In the genomic region with DNA sequence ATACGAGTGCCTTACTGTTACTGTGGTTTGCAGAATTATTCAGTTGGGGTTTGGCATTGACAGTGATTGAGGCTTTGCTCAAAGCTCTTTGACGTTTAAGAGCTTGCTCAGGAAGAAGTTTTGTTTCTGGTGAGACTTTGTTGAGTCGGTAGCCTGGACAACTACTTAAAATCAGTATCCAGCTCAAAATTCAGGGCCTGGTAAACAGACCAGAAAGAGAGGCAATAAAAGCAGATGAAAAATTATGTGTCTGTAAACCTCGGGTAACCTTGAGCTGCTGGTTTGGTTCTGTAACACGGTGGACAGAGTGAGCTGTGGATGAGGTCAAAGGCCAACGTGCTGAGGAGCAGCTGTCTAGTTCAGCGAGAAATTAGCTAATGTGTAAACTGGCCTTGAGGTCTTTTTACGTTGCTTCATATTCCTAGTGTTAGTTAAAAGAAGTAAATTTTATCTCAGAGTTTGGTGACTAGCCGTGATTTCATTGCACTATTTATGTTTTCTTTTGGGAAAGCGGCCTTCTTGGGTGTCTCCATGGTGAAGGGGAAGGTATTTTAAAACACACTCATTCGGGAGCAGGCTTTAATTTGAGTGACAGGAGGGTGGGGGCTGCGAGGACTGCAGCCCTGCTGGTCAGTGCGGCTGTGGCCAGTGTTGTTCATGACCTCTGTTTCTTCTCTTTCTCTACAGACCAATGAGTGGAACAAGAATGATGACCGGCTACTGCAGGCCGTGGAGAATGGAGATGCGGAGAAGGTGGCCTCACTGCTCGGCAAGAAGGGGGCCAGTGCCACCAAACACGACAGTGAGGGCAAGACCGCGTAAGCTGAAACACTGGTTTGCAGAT, we compare ENCODE assay signal across 1 cellular context.
A peak's percentile ranks its signal among the peaks of the same experiment; 100 is the strongest.
TF ChIP-seq lines count a peak whose summit lies in the region.

No MANE protein-coding gene starts in this region.

TF ChIP-seq in HepG2, 621 proteins besides CTCF, POLR2A, EP300 and RAD21 (continued from another document and continues in another):
- TF ChIP-seq, protein P1, sequence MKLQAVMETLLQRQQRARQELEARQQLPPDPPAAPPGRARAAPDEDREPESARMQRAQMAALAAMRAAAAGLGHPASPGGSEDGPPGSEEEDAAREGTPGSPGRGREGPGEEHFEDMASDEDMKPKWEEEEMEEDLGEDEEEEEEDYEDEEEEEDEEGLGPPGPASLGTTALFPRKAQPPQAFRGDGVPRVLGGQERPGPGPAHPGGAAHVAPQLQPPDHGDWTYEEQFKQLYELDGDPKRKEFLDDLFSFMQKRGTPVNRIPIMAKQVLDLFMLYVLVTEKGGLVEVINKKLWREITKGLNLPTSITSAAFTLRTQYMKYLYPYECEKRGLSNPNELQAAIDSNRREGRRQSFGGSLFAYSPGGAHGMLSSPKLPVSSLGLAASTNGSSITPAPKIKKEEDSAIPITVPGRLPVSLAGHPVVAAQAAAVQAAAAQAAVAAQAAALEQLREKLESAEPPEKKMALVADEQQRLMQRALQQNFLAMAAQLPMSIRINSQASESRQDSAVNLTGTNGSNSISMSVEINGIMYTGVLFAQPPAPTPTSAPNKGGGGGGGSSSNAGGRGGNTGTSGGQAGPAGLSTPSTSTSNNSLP (IDR thresholded peaks at IDR 0.05; ENCODE audit: low read depth, low read length) = peak; percentile 58; the same call in 1 of the 2 replicates
- TF ChIP-seq, protein P2, sequence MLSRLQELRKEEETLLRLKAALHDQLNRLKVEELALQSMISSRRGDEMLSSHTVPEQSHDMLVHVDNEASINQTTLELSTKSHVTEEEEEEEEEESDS (CRISPR knock-in tag; IDR thresholded peaks at IDR 0.05; ENCODE audit: borderline replicate concordance) = no peak
- peak; percentile 65; the same call in 1 of the 2 replicates for TF ChIP-seq ZNF644 (CRISPR knock-in tag; IDR thresholded peaks at IDR 0.05; ENCODE audit: low read depth)
- TF ChIP-seq NFYC (CRISPR knock-in tag; IDR thresholded peaks at IDR 0.05) = no peak
- TF ChIP-seq KLF15 (CRISPR knock-in tag; IDR thresholded peaks at IDR 0.05; ENCODE audit: borderline replicate concordance) = no peak
- TF ChIP-seq, protein P3, sequence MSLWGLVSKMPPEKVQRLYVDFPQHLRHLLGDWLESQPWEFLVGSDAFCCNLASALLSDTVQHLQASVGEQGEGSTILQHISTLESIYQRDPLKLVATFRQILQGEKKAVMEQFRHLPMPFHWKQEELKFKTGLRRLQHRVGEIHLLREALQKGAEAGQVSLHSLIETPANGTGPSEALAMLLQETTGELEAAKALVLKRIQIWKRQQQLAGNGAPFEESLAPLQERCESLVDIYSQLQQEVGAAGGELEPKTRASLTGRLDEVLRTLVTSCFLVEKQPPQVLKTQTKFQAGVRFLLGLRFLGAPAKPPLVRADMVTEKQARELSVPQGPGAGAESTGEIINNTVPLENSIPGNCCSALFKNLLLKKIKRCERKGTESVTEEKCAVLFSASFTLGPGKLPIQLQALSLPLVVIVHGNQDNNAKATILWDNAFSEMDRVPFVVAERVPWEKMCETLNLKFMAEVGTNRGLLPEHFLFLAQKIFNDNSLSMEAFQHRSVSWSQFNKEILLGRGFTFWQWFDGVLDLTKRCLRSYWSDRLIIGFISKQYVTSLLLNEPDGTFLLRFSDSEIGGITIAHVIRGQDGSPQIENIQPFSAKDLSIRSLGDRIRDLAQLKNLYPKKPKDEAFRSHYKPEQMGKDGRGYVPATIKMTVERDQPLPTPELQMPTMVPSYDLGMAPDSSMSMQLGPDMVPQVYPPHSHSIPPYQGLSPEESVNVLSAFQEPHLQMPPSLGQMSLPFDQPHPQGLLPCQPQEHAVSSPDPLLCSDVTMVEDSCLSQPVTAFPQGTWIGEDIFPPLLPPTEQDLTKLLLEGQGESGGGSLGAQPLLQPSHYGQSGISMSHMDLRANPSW (CRISPR knock-in tag; IDR thresholded peaks at IDR 0.05; ENCODE audit: borderline replicate concordance) = no peak
- TF ChIP-seq, protein P4, sequence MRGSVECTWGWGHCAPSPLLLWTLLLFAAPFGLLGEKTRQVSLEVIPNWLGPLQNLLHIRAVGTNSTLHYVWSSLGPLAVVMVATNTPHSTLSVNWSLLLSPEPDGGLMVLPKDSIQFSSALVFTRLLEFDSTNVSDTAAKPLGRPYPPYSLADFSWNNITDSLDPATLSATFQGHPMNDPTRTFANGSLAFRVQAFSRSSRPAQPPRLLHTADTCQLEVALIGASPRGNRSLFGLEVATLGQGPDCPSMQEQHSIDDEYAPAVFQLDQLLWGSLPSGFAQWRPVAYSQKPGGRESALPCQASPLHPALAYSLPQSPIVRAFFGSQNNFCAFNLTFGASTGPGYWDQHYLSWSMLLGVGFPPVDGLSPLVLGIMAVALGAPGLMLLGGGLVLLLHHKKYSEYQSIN (CRISPR knock-in tag; IDR thresholded peaks at IDR 0.05; ENCODE audit: borderline replicate concordance) = no peak
- peak; percentile 84 for TF ChIP-seq ZNF614 (CRISPR knock-in tag; IDR thresholded peaks at IDR 0.05; ENCODE audit: borderline replicate concordance)
- peak; percentile 79 for TF ChIP-seq NR2F2 (IDR thresholded peaks at IDR 0.05; ENCODE audit: borderline replicate concordance, low read depth)
- no peak for TF ChIP-seq ZNF564 (CRISPR knock-in tag; IDR thresholded peaks at IDR 0.05)
- peak; percentile 68; the same call in 1 of the 2 replicates for TF ChIP-seq SOX5 (CRISPR knock-in tag; IDR thresholded peaks at IDR 0.05; ENCODE audit: borderline replicate concordance)
- no peak for TF ChIP-seq MAFG (CRISPR knock-in tag; IDR thresholded peaks at IDR 0.05)
- TF ChIP-seq MTF2 (CRISPR knock-in tag; IDR thresholded peaks at IDR 0.05; ENCODE audit: borderline replicate concordance) = no peak
- no peak for TF ChIP-seq GPN1 (CRISPR knock-in tag; IDR thresholded peaks at IDR 0.05; ENCODE audit: borderline replicate concordance)
- TF ChIP-seq, protein P5, sequence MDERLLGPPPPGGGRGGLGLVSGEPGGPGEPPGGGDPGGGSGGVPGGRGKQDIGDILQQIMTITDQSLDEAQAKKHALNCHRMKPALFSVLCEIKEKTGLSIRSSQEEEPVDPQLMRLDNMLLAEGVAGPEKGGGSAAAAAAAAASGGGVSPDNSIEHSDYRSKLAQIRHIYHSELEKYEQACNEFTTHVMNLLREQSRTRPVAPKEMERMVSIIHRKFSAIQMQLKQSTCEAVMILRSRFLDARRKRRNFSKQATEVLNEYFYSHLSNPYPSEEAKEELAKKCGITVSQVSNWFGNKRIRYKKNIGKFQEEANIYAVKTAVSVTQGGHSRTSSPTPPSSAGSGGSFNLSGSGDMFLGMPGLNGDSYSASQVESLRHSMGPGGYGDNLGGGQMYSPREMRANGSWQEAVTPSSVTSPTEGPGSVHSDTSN (CRISPR knock-in tag; IDR thresholded peaks at IDR 0.05) = peak; percentile 83
- peak; percentile 44; the same call in 1 of the 2 replicates for TF ChIP-seq BRD4 (CRISPR knock-in tag; IDR thresholded peaks at IDR 0.05)
- TF ChIP-seq, protein P6, sequence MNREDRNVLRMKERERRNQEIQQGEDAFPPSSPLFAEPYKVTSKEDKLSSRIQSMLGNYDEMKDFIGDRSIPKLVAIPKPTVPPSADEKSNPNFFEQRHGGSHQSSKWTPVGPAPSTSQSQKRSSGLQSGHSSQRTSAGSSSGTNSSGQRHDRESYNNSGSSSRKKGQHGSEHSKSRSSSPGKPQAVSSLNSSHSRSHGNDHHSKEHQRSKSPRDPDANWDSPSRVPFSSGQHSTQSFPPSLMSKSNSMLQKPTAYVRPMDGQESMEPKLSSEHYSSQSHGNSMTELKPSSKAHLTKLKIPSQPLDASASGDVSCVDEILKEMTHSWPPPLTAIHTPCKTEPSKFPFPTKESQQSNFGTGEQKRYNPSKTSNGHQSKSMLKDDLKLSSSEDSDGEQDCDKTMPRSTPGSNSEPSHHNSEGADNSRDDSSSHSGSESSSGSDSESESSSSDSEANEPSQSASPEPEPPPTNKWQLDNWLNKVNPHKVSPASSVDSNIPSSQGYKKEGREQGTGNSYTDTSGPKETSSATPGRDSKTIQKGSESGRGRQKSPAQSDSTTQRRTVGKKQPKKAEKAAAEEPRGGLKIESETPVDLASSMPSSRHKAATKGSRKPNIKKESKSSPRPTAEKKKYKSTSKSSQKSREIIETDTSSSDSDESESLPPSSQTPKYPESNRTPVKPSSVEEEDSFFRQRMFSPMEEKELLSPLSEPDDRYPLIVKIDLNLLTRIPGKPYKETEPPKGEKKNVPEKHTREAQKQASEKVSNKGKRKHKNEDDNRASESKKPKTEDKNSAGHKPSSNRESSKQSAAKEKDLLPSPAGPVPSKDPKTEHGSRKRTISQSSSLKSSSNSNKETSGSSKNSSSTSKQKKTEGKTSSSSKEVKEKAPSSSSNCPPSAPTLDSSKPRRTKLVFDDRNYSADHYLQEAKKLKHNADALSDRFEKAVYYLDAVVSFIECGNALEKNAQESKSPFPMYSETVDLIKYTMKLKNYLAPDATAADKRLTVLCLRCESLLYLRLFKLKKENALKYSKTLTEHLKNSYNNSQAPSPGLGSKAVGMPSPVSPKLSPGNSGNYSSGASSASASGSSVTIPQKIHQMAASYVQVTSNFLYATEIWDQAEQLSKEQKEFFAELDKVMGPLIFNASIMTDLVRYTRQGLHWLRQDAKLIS (CRISPR knock-in tag; IDR thresholded peaks at IDR 0.05) = no peak
- no peak for TF ChIP-seq NFE2 (CRISPR knock-in tag; IDR thresholded peaks at IDR 0.05)
- TF ChIP-seq ZNF432 (CRISPR knock-in tag; IDR thresholded peaks at IDR 0.05; ENCODE audit: borderline replicate concordance) = no peak
- no peak for TF ChIP-seq ZNF775 (CRISPR knock-in tag; IDR thresholded peaks at IDR 0.05; ENCODE audit: borderline replicate concordance)
- TF ChIP-seq ZBTB8A (CRISPR knock-in tag; IDR thresholded peaks at IDR 0.05; ENCODE audit: borderline replicate concordance, low read depth) = no peak
- TF ChIP-seq, protein P7, sequence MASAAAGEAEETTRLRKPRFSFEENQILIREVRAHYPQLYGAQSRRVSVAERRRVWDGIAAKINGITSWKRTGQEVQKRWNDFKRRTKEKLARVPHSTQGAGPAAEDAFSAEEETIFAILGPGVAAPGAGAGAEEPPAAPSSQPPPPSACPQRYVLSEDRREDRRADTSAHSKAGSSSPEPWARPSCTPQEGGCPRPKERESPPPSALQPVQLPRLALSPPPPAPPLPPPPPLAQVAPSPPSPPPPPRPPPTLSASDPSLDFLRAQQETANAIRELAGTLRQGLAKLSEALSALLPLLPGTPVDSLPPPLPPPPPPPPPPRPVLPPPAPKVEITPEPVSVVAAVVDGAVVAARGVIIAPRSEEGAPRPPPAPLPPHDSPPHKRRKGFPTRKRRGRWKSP (CRISPR knock-in tag; IDR thresholded peaks at IDR 0.05) = peak; percentile 62; the same call in 1 of the 2 replicates
- TF ChIP-seq STAT5B (CRISPR knock-in tag; IDR thresholded peaks at IDR 0.05) = no peak
- TF ChIP-seq, protein P8, sequence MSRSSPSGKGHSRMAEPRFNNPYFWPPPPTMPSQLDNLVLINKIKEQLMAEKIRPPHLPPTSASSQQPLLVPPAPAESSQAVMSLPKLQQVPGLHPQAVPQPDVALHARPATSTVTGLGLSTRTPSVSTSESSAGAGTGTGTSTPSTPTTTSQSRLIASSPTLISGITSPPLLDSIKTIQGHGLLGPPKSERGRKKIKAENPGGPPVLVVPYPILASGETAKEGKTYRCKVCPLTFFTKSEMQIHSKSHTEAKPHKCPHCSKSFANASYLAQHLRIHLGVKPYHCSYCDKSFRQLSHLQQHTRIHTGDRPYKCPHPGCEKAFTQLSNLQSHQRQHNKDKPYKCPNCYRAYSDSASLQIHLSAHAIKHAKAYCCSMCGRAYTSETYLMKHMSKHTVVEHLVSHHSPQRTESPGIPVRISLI (CRISPR knock-in tag; IDR thresholded peaks at IDR 0.05; ENCODE audit: borderline replicate concordance) = no peak
- TF ChIP-seq, protein P9, sequence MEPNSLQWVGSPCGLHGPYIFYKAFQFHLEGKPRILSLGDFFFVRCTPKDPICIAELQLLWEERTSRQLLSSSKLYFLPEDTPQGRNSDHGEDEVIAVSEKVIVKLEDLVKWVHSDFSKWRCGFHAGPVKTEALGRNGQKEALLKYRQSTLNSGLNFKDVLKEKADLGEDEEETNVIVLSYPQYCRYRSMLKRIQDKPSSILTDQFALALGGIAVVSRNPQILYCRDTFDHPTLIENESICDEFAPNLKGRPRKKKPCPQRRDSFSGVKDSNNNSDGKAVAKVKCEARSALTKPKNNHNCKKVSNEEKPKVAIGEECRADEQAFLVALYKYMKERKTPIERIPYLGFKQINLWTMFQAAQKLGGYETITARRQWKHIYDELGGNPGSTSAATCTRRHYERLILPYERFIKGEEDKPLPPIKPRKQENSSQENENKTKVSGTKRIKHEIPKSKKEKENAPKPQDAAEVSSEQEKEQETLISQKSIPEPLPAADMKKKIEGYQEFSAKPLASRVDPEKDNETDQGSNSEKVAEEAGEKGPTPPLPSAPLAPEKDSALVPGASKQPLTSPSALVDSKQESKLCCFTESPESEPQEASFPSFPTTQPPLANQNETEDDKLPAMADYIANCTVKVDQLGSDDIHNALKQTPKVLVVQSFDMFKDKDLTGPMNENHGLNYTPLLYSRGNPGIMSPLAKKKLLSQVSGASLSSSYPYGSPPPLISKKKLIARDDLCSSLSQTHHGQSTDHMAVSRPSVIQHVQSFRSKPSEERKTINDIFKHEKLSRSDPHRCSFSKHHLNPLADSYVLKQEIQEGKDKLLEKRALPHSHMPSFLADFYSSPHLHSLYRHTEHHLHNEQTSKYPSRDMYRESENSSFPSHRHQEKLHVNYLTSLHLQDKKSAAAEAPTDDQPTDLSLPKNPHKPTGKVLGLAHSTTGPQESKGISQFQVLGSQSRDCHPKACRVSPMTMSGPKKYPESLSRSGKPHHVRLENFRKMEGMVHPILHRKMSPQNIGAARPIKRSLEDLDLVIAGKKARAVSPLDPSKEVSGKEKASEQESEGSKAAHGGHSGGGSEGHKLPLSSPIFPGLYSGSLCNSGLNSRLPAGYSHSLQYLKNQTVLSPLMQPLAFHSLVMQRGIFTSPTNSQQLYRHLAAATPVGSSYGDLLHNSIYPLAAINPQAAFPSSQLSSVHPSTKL (CRISPR knock-in tag; IDR thresholded peaks at IDR 0.05) = peak; percentile 95
- TF ChIP-seq AGO2 (optimal IDR thresholded peaks at IDR 0.05; ENCODE audit: low read depth, low read length) = no peak
- TF ChIP-seq ZSCAN20 (CRISPR knock-in tag; IDR thresholded peaks at IDR 0.05; ENCODE audit: borderline replicate concordance) = 0 out of 2 replicates have a peak, but pooled peaks have one; percentile 52
- peak; percentile 69; the same call in 1 of the 2 replicates for TF ChIP-seq HMG20A (CRISPR knock-in tag; IDR thresholded peaks at IDR 0.05; ENCODE audit: borderline replicate concordance)
- TF ChIP-seq ZZZ3 (CRISPR knock-in tag; IDR thresholded peaks at IDR 0.05; ENCODE audit: borderline replicate concordance) = no peak
- TF ChIP-seq CBX2 (IDR thresholded peaks at IDR 0.05; ENCODE audit: low read depth, low read length) = no peak
- TF ChIP-seq CBX2 (CRISPR knock-in tag; IDR thresholded peaks at IDR 0.05; ENCODE audit: low read depth) = no peak
- TF ChIP-seq HNRNPH1 (optimal IDR thresholded peaks at IDR 0.05; ENCODE audit: low read depth, low read length) = no peak
- peak; percentile 40 for TF ChIP-seq ZFY (CRISPR knock-in tag; IDR thresholded peaks at IDR 0.05)
- TF ChIP-seq HOXA9 (CRISPR knock-in tag; IDR thresholded peaks at IDR 0.05; ENCODE audit: borderline replicate concordance) = no peak
- no peak for TF ChIP-seq ZNF570 (CRISPR knock-in tag; IDR thresholded peaks at IDR 0.05; ENCODE audit: borderline replicate concordance)
- 0 out of 2 replicates have a peak, but pooled peaks have one; percentile 22 for TF ChIP-seq ZFX (CRISPR knock-in tag; IDR thresholded peaks at IDR 0.05; ENCODE audit: low read depth)
- TF ChIP-seq, protein P10, sequence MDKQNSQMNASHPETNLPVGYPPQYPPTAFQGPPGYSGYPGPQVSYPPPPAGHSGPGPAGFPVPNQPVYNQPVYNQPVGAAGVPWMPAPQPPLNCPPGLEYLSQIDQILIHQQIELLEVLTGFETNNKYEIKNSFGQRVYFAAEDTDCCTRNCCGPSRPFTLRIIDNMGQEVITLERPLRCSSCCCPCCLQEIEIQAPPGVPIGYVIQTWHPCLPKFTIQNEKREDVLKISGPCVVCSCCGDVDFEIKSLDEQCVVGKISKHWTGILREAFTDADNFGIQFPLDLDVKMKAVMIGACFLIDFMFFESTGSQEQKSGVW (CRISPR knock-in tag; IDR thresholded peaks at IDR 0.05; ENCODE audit: borderline replicate concordance) = no peak
- TF ChIP-seq KDM4B (CRISPR knock-in tag; IDR thresholded peaks at IDR 0.05) = no peak; the same call in 1 of the 2 replicates
- peak; percentile 78 for TF ChIP-seq MED1 (CRISPR knock-in tag; IDR thresholded peaks at IDR 0.05)
